Comparison of ENCODE assay signal across 23 cellular contexts in the genomic region with DNA sequence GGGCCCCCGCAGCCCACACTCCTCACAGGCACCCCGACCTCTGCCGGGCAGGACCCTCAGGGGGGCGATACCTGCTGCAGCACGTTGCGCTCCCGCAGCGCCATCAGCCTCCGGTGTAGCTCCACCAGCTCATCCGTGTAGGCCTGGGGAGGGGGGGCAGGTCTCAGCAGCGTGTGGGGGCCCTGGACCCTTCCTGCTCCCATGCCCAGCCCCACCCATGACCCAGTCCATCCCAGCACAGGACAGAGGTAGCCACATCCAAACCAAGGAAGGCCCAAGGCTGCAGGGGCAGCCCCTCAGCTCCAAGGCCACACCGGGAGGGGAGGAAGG.
DNase-seq lines count a peak whose midpoint lies in the region; ATAC-seq and TF ChIP-seq lines count a peak whose summit lies in the region.
"Had no signal": no experiment of that assay in that cellular context is flagged by ENCODE, and none has a peak within 500 bp of the region (broad histone marks: within the 10 kb centered on the region; RNA-seq: fewer than 3 reads in every experiment).

No MANE protein-coding gene starts in this region.

- H3K27me3 Mint-ChIP-seq in stimulated activated naive CD8-positive, alpha-beta T cell treated with anti-CD3 and anti-CD28 coated beads, Interleukin-15, amount 100 ng/mL, for 72 hours = no peaks in the 10 kb centered on the region
- H3K27me3 Mint-ChIP-seq in chondrocyte (ENCODE audit: low read depth) = no peaks in the 10 kb centered on the region
- H3K27me3 Mint-ChIP-seq in activated CD8-positive, alpha-beta T cell treated with anti-CD3 and anti-CD28 coated beads, Interleukin-2, amount 10 ng/mL, durations not matched to agents 7 days and 5 days (ENCODE audit: low read depth) = no peaks in the 10 kb centered on the region
- H3K27me3 Mint-ChIP-seq: CD4-positive, alpha-beta memory T cell had no signal

- no peaks in the 10 kb centered on the region for H3K27me3 ChIP-seq in neuronal stem cell (ENCODE audit: control insufficient read depth in 3 of 3, insufficient read depth in 3 of 3, low read depth in 1 of 3, low read length in 3 of 3)
- H3K27me3 ChIP-seq: BLaER1 had no signal

- peak overlapping the region; percentile 21 for H3K14ac ChIP-seq in neuronal stem cell (ENCODE audit: low read length)

- H3K27ac ChIP-seq in neuronal stem cell (replicated peaks; ENCODE audit: low read length) = no peak overlapping the region
- H3K27ac ChIP-seq: GM23248, KMS-11 had no signal

- ATAC-seq in stimulated activated naive CD8-positive, alpha-beta T cell treated with anti-CD3 and anti-CD28 coated beads, Interleukin-15, amount 100 ng/mL, for 72 hours = peak; percentile 8
- no peak for ATAC-seq in stimulated activated naive CD8-positive, alpha-beta T cell treated with anti-CD3 and anti-CD28 coated beads, Interleukin-15, Interleukin-2, amounts not matched to agents 100 U/mL and 50 U/mL, for 24 hours
- ATAC-seq in activated CD8-positive, alpha-beta T cell treated with anti-CD3 and anti-CD28 coated beads, Interleukin-2, amount 10 ng/mL, durations not matched to agents 7 days and 5 days = no peak
- ATAC-seq in HG03432 (IDR thresholded peaks at IDR 0.05; ENCODE audit: unreplicated experiment) = no peak
- ATAC-seq: GM12878, Panc1 had no signal

- no peak overlapping the region for H3K4me3 Mint-ChIP-seq in stimulated activated naive CD8-positive, alpha-beta T cell treated with anti-CD3 and anti-CD28 coated beads, Interleukin-15, amount 100 ng/mL, for 72 hours
- H3K4me3 Mint-ChIP-seq in chondrocyte (ENCODE audit: unreplicated experiment) = no peak overlapping the region
- H3K4me3 Mint-ChIP-seq in activated CD8-positive, alpha-beta T cell treated with anti-CD3 and anti-CD28 coated beads, Interleukin-2, amount 10 ng/mL, durations not matched to agents 7 days and 5 days = no peak overlapping the region
- H3K4me3 Mint-ChIP-seq: CD4-positive, alpha-beta memory T cell had no signal

- peaks cover 6% of the 10 kb centered on the region for H3K36me3 Mint-ChIP-seq in chondrocyte (ENCODE audit: low read depth)
- peaks cover 4% of the 10 kb centered on the region for H3K36me3 Mint-ChIP-seq in activated CD8-positive, alpha-beta T cell treated with anti-CD3 and anti-CD28 coated beads, Interleukin-2, amount 10 ng/mL, durations not matched to agents 7 days and 5 days (ENCODE audit: low read depth)

- no peak overlapping the region for H2AFZ ChIP-seq in neuronal stem cell (ENCODE audit: low read length)
- H2AFZ ChIP-seq: GM23248 had no signal

- peaks cover 21 to 22% of the 10 kb centered on the region in 2 donors for H3K4me1 ChIP-seq in neuronal stem cell (ENCODE audit: control insufficient read depth in 2 of 2, insufficient read depth in 1 of 2, low read depth in 1 of 2, low read length in 2 of 2)
- H3K4me1 ChIP-seq: Caco-2 had no signal

- H3K9ac ChIP-seq in neuronal stem cell (ENCODE audit: low read depth, low read length, poor library complexity) = no peak overlapping the region
- H3K9ac ChIP-seq: BLaER1, GM23248, KMS-11 had no signal

- H3K79me1 ChIP-seq in neuronal stem cell (ENCODE audit: low read depth, low read length) = peaks cover 16% of the 10 kb centered on the region

- no CpG with 5 or more reads among the region's 12 CpGs for WGBS in neuronal stem cell (ENCODE audit: extremely low coverage in 2 of 2, insufficient read length in 2 of 2, insufficient replicate concordance in 1 of 2), 2 donors

- H2BK12ac ChIP-seq in neuronal stem cell (ENCODE audit: low read length) = peak overlapping the region; percentile 10

- H3K9me3 ChIP-seq in neuronal stem cell (replicated peaks in 1 of 2; ENCODE audit: control insufficient read depth in 2 of 2, insufficient read depth in 1 of 2, low read depth in 1 of 2, low read length in 2 of 2) = no peaks in the 10 kb centered on the region
- H3K9me3 ChIP-seq: BLaER1, Caco-2 had no signal

- H2BK5ac ChIP-seq in neuronal stem cell (ENCODE audit: low read length) = peak overlapping the region; percentile 53

- H2AK5ac ChIP-seq in neuronal stem cell (ENCODE audit: low read depth, low read length) = no peak overlapping the region

- H3K23ac ChIP-seq in neuronal stem cell (ENCODE audit: low read depth, low read length, poor library complexity) = no peak overlapping the region

- H2BK15ac ChIP-seq in neuronal stem cell (ENCODE audit: low read length) = no peak overlapping the region

- no peaks in the 10 kb centered on the region for H3K9me3 Mint-ChIP-seq in stimulated activated naive CD8-positive, alpha-beta T cell treated with anti-CD3 and anti-CD28 coated beads, Interleukin-15, amount 100 ng/mL, for 72 hours
- H3K9me3 Mint-ChIP-seq in chondrocyte (ENCODE audit: low read depth) = no peaks in the 10 kb centered on the region
- no peaks in the 10 kb centered on the region for H3K9me3 Mint-ChIP-seq in activated CD8-positive, alpha-beta T cell treated with anti-CD3 and anti-CD28 coated beads, Interleukin-2, amount 10 ng/mL, durations not matched to agents 7 days and 5 days (ENCODE audit: insufficient read depth)
- H3K9me3 Mint-ChIP-seq: CD4-positive, alpha-beta memory T cell had no signal

- no peak overlapping the region for H3K4me3 ChIP-seq in neuronal stem cell (ENCODE audit: low read length in 2 of 2)
- H3K4me3 ChIP-seq: BLaER1, GM12878, GM23248 had no signal

- DNase-seq in stimulated activated naive CD8-positive, alpha-beta T cell treated with anti-CD3 and anti-CD28 coated beads, Interleukin-15, amount 100 ng/mL, for 72 hours = no peak
- DNase-seq in stimulated activated naive CD8-positive, alpha-beta T cell treated with anti-CD3 and anti-CD28 coated beads, Interleukin-15, Interleukin-2, amounts not matched to agents 100 U/mL and 50 U/mL, for 24 hours = no peak
- DNase-seq in chondrocyte (ENCODE audit: low spot score) = peak; percentile 85
- no peak for DNase-seq in neuronal stem cell (ENCODE audit: low spot score)
- no peak for DNase-seq in NCI-H748 treated with DMSO at 0.1 percent for 48 hours (lab: John Stamatoyannopoulos, UW)
- DNase-seq in activated CD8-positive, alpha-beta T cell treated with anti-CD3 and anti-CD28 coated beads, Interleukin-2, amount 10 ng/mL, durations not matched to agents 7 days and 5 days = no peak
- DNase-seq: Caco-2; CD4-positive, alpha-beta memory T cell; DMS 273 treated with DMSO at 0.1 percent for 48 hours; DMS79 treated with DMSO at 0.1 percent for 48 hours; GM23248; HCEC 1CT; IMR-90; NCI-H1105 treated with DMSO at 0.1 percent for 48 hours; NCI-H2029 treated with DMSO at 0.1 percent for 48 hours; NCI-H226; NCI-H510A treated with DMSO at 0.1 percent for 48 hours; NCI-H774 had no signal

- no peak overlapping the region for H3K27ac Mint-ChIP-seq in stimulated activated naive CD8-positive, alpha-beta T cell treated with anti-CD3 and anti-CD28 coated beads, Interleukin-15, amount 100 ng/mL, for 72 hours
- H3K27ac Mint-ChIP-seq in chondrocyte (ENCODE audit: unreplicated experiment) = no peak overlapping the region
- no peak overlapping the region for H3K27ac Mint-ChIP-seq in activated CD8-positive, alpha-beta T cell treated with anti-CD3 and anti-CD28 coated beads, Interleukin-2, amount 10 ng/mL, durations not matched to agents 7 days and 5 days
- H3K27ac Mint-ChIP-seq: CD4-positive, alpha-beta memory T cell had no signal

- no peak overlapping the region for H4K91ac ChIP-seq in neuronal stem cell (ENCODE audit: low read depth, low read length, poor library complexity)

- H3K4me2 ChIP-seq in neuronal stem cell (ENCODE audit: insufficient read depth, low read length, poor library complexity, severe bottlenecking) = no peak overlapping the region
- H3K4me2 ChIP-seq: BLaER1, KMS-11 had no signal

- H3K36me3 ChIP-seq in neuronal stem cell (replicated peaks in 1 of 2; ENCODE audit: control insufficient read depth in 2 of 2, insufficient read depth in 2 of 2, low read length in 2 of 2) = peaks cover 8 to 44% of the 10 kb centered on the region in 2 donors

- TF ChIP-seq CTCF in chondrocyte (IDR thresholded peaks at IDR 0.05) = no peak

- no peak overlapping the region for H4K8ac ChIP-seq in neuronal stem cell (ENCODE audit: low read depth, low read length)

- H2BK120ac ChIP-seq in neuronal stem cell (ENCODE audit: low read depth, low read length) = no peak overlapping the region

- POLR2A ChIA-PET in activated CD8-positive, alpha-beta T cell treated with anti-CD3 and anti-CD28 coated beads, Interleukin-2, amount 10 ng/mL, durations not matched to agents 7 days and 5 days (lab: Charles Lee) = interaction anchor here (1.3 kb wide), 1 partner anchor 13 kb away, joined by 3 read pairs; no protein-coding TSS in a partner anchor

- no peak overlapping the region for H3K4ac ChIP-seq in neuronal stem cell (ENCODE audit: low read length)

- H3K18ac ChIP-seq in neuronal stem cell (ENCODE audit: low read length) = no peak overlapping the region

- CTCF ChIA-PET in activated CD8-positive, alpha-beta T cell treated with anti-CD3 and anti-CD28 coated beads, Interleukin-2, amount 10 ng/mL, durations not matched to agents 7 days and 5 days (lab: Charles Lee) = interaction anchor here (0.7 kb wide), 1 partner anchor 87 kb away, joined by 3 read pairs; no protein-coding TSS in a partner anchor

- no peaks in the 10 kb centered on the region for H3K4me1 Mint-ChIP-seq in stimulated activated naive CD8-positive, alpha-beta T cell treated with anti-CD3 and anti-CD28 coated beads, Interleukin-15, amount 100 ng/mL, for 72 hours
- peaks cover 3% of the 10 kb centered on the region for H3K4me1 Mint-ChIP-seq in chondrocyte (ENCODE audit: low read depth)
- H3K4me1 Mint-ChIP-seq in activated CD8-positive, alpha-beta T cell treated with anti-CD3 and anti-CD28 coated beads, Interleukin-2, amount 10 ng/mL, durations not matched to agents 7 days and 5 days (ENCODE audit: low read depth) = no peaks in the 10 kb centered on the region
